1 cellular context compared by ENCODE assay signal in genomic region chr12:57110189-57111045, GRCh38.
TF ChIP-seq lines count a peak whose summit lies in the region.

No MANE protein-coding gene starts in this region.

TF ChIP-seq in endothelial cell of umbilical vein, 7 proteins besides CTCF, POLR2A, EP300 and RAD21:
- TF ChIP-seq MYC (IDR thresholded peaks at IDR 0.05; ENCODE audit: low read depth, low read length) (no peak), FOS (IDR thresholded peaks at IDR 0.05; ENCODE audit: borderline replicate concordance, insufficient read depth, low read length) (no peak), JUN (IDR thresholded peaks at IDR 0.05; ENCODE audit: borderline replicate concordance, insufficient read depth, insufficient read length, low read depth) (no peak), MAX (IDR thresholded peaks at IDR 0.05; ENCODE audit: insufficient read depth, insufficient read length) (no peak), GATA2 (IDR thresholded peaks at IDR 0.05; ENCODE audit: insufficient read depth, insufficient read length, low read depth, low read length) (no peak)
